Comparison of ENCODE assay signal across 8 cellular contexts in the genomic region with DNA sequence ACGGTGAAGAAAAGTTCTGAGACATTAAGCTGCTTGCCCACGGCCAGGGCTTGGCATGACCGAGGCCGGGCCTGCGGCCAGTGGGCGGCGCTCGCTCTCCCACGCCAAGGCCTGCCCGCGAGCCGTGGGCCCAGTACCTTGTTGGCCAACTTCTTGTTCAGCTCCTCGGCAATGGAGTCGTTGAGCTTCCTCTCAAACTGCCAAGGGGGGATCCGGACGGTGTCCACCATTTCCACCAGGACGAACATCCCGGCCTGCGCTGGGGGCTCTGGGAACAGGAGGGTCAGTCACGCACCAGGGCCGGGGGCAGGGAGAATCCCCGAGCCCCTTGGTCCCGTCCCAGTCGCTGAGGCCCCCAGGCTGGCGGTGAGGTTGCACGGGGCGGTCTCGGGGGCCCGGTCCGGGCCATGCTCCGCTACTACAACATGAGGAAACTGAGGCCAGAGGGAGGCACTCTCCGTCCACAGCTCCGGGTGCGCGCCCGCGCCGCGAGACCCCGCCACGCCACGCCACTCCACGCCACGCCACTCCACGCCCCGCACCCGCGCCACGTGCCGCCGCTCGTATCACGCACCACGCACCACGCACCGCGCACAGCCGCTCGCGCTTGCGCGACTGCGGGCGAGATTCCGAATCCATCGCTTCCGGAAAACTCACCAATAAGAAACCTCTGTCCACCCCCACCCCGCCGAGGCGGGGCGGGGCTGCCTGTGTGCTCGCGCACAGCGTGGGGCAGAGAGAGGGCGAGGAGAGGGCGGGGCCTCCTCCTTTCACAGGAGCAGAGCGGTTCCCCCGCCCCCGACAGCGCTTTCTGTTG. TPM values are rescaled to one million over a fixed set of nuclear protein-coding genes. Genes with fewer than 3 reads are reported as not detected.
A peak's percentile ranks its signal among the peaks of the same experiment; 100 is the strongest.
DNase-seq lines count a peak whose midpoint lies in the region; FAIRE-seq and TF ChIP-seq lines count a peak whose summit lies in the region.

Gene POLR3H (minus strand): TSS at position 617 of the 817 bp plus-strand sequence. CDS start 369 bp downstream, at position 248.

- TF ChIP-seq EP300 in neural cell (conservative IDR thresholded peaks at IDR 0.05; ENCODE audit: poor library complexity, severe bottlenecking): peak; percentile 66
- TF ChIP-seq EP300 in stomach (IDR thresholded peaks at IDR 0.05): no peak

- no peaks in the 10 kb centered on the region for H3K23me2 ChIP-seq in H9 (ENCODE audit: insufficient read length, low read depth, low read length, poor library complexity, severe bottlenecking)

- TF ChIP-seq POLR2A in stomach (IDR thresholded peaks at IDR 0.05): no peak

- H4K8ac ChIP-seq in H9 (replicated peaks; ENCODE audit: insufficient read length, low read depth, low read length): no peak within 1 kb of the TSS

- H3K36me3 Mint-ChIP-seq in H9 (ENCODE audit: insufficient read depth in 1 of 3, low read depth in 3 of 3): peaks cover 9 to 19% (median 14%) of the 10 kb centered on the region in 3 experiments; a peak in 6 of 7 replicates

- H3F3A ChIP-seq in neural cell (ENCODE audit: insufficient read depth, low read length, poor library complexity, severe bottlenecking): no peaks in the 10 kb centered on the region

- WGBS in H9 (ENCODE audit: extremely low coverage, insufficient read length, low lambda C conversion rate): no CpG with 5 or more reads among the region's 80 CpGs
- 0 to 1% (median 0%) methylated on average over 14 to 80 of the region's 80 CpGs for WGBS in stomach, 5 donors

- peak; percentile 57 for TF ChIP-seq RAD21 in neural cell (conservative IDR thresholded peaks at IDR 0.05)

- peak within 1 kb of the TSS; percentile 90 for H3K4me3 ChIP-seq in MG63
- peak within 1 kb of the TSS; percentile 99 for H3K4me3 ChIP-seq in neural cell (ENCODE audit: low read length)
- peak within 1 kb of the TSS; percentile 72 to 97 (median 83) for H3K4me3 ChIP-seq in stomach

- H4K20me1 ChIP-seq in H9 (ENCODE audit: control insufficient read depth, insufficient read depth, insufficient read length) (no peaks in the 10 kb centered on the region), neural cell (ENCODE audit: insufficient read depth) (no peaks in the 10 kb centered on the region)

- H3K4me2 ChIP-seq in H9 (ENCODE audit: insufficient read depth, insufficient read length, low read length) (peak within 1 kb of the TSS; percentile 53), neural cell (ENCODE audit: low read length) (peak within 1 kb of the TSS; percentile 94)

- no peak within 1 kb of the TSS for H3K23ac ChIP-seq in H9 (ENCODE audit: insufficient read length, low read depth, low read length)

- H2BK12ac ChIP-seq in H9 (ENCODE audit: insufficient read length, low read depth, low read length): no peak within 1 kb of the TSS

- H2AFZ ChIP-seq in H9 (ENCODE audit: low read length) (no peak within 1 kb of the TSS), neural cell (ENCODE audit: low read depth, low read length) (peak within 1 kb of the TSS; percentile 40)

- no peak within 1 kb of the TSS for H4K5ac ChIP-seq in H9 (ENCODE audit: insufficient read length, low read depth, low read length)

- H3K14ac ChIP-seq in H9 (ENCODE audit: insufficient read depth, low read length): peak within 1 kb of the TSS; percentile 38; the same call in 1 of the 2 replicates

- no peak within 1 kb of the TSS for H2BK20ac ChIP-seq in H9 (ENCODE audit: low read depth, low read length, poor library complexity, severe bottlenecking)

- no peak within 1 kb of the TSS for H2AK5ac ChIP-seq in H9 (ENCODE audit: insufficient read length, low read length)

- H3K4ac ChIP-seq in H9 (ENCODE audit: low read depth, low read length): no peak within 1 kb of the TSS

- H3K27ac ChIP-seq in H9 (ENCODE audit: insufficient read length, low read depth, low read length): no peak within 1 kb of the TSS
- peak within 1 kb of the TSS; percentile 76 for H3K27ac ChIP-seq in neural cell (ENCODE audit: low read length)
- peak within 1 kb of the TSS; percentile 77 to 92 (median 90) for H3K27ac ChIP-seq in stomach

- H3K18ac ChIP-seq in H9 (ENCODE audit: insufficient read length, low read depth, low read length): peak within 1 kb of the TSS; percentile 30

- H3K4me1 ChIP-seq in H9 (ENCODE audit: insufficient read depth, low read length) (no peaks in the 10 kb centered on the region), stomach (peaks cover 11 to 51% (median 39%) of the 10 kb centered on the region in 4 donors)

- peak within 1 kb of the TSS in 2 of 3 experiments; percentile 19 to 96; a peak in 2 of 7 replicates for H3K27ac Mint-ChIP-seq in H9

- no peaks in the 10 kb centered on the region for H3K9me3 Mint-ChIP-seq in H9

- H3K27me3 ChIP-seq in H9 (ENCODE audit: insufficient read depth, low read length): no peaks in the 10 kb centered on the region
- H3K27me3 ChIP-seq in MG63: no peaks in the 10 kb centered on the region
- H3K27me3 ChIP-seq in neural cell (ENCODE audit: insufficient read depth, low read depth, low read length): no peaks in the 10 kb centered on the region
- no peaks in the 10 kb centered on the region for H3K27me3 ChIP-seq in stomach

- peak within 1 kb of the TSS; percentile 94 to 97 for H3K4me3 Mint-ChIP-seq in H9

- H2BK120ac ChIP-seq in H9 (ENCODE audit: low read depth, low read length, poor library complexity, severe bottlenecking): no peak within 1 kb of the TSS

- H3K79me2 ChIP-seq in H9 (ENCODE audit: insufficient read depth, low read length): peaks cover 7% of the 10 kb centered on the region
- H3K79me2 ChIP-seq in neural cell (replicated peaks; ENCODE audit: insufficient read depth, low read length): peaks cover 25% of the 10 kb centered on the region

- FAIRE-seq in G401.6 (lab: Jason Lieb, UNC): peak; percentile 98

- no peak within 1 kb of the TSS for H3T11ph ChIP-seq in H9 (ENCODE audit: low read length)

- H3K9me3 ChIP-seq in H9 (ENCODE audit: control insufficient read depth, low read depth, low read length): no peaks in the 10 kb centered on the region
- H3K9me3 ChIP-seq in MG63: no peaks in the 10 kb centered on the region
- H3K9me3 ChIP-seq in neural cell (ENCODE audit: low read length): no peaks in the 10 kb centered on the region
- H3K9me3 ChIP-seq in stomach: no peaks in the 10 kb centered on the region

- H3K9ac ChIP-seq in H9 (ENCODE audit: extremely low read depth, insufficient read length, low read length): peak within 1 kb of the TSS; percentile 27
- H3K9ac ChIP-seq in neural cell (ENCODE audit: low read length): peak within 1 kb of the TSS; percentile 79

- DNase-seq in H9 (peak; percentile 98), MG63 (peak; percentile 98), SHP77 treated with DMSO at 0.1 percent for 48 hours (lab: John Stamatoyannopoulos, UW) (peak; percentile 95), fibroblast of the conjunctiva (ENCODE audit: low read depth) (peak; percentile 94), stomach (peak; percentile 99)
- peak; percentile 99 for DNase-seq in activated effector memory CD4-positive, alpha-beta T cell treated with anti-CD3 and anti-CD28 coated beads, Interleukin-2, amount 50 U/mL, for 16 hours

- no peaks in the 10 kb centered on the region for H3K79me1 ChIP-seq in H9 (ENCODE audit: insufficient read depth, low read depth, low read length, poor library complexity, severe bottlenecking)

- peaks cover 4% of the 10 kb centered on the region; the same call in 1 of the 2 replicates for H3K27me3 Mint-ChIP-seq in H9 (ENCODE audit: low read depth)

- no peak within 1 kb of the TSS for H4K91ac ChIP-seq in H9 (ENCODE audit: insufficient read length, low read depth, low read length)

- TF ChIP-seq CTCF in H9 (conservative IDR thresholded peaks at IDR 0.05) (peak; percentile 53), neural cell (IDR thresholded peaks at IDR 0.05; ENCODE audit: poor library complexity, severe bottlenecking) (peak; percentile 61), stomach (IDR thresholded peaks at IDR 0.05) (peak in 5 of 7 experiments; percentile 33 to 65 (median 45))

- no peak within 1 kb of the TSS for H2BK5ac ChIP-seq in H9 (ENCODE audit: insufficient read length, low read length)

- H3K4me1 Mint-ChIP-seq in H9: peaks cover 17 to 27% of the 10 kb centered on the region in 2 experiments

- H2BK15ac ChIP-seq in H9 (ENCODE audit: low read depth, low read length): no peak within 1 kb of the TSS

- H3K9me2 ChIP-seq in neural cell (ENCODE audit: insufficient read depth, low read length): no peaks in the 10 kb centered on the region

- no peak within 1 kb of the TSS for H3K56ac ChIP-seq in H9 (ENCODE audit: insufficient read length, low read depth, low read length)

- peaks cover 29% of the 10 kb centered on the region for H3K36me3 ChIP-seq in MG63
- no peaks in the 10 kb centered on the region for H3K36me3 ChIP-seq in neural cell (ENCODE audit: insufficient read depth, low read length)
- peaks cover 7 to 22% (median 15%) of the 10 kb centered on the region in 4 donors for H3K36me3 ChIP-seq in stomach

- intact Hi-C loops in stomach (cut with DNase I; ENCODE audit: low total_unique reads): loop anchor here (10.0 kb wide), 1 partner anchor 51 kb away; no protein-coding TSS in a partner anchor

TF ChIP-seq in neural cell, 6 proteins besides CTCF, POLR2A, EP300 and RAD21 (continues in another document):
- TF ChIP-seq TAF1 (IDR thresholded peaks at IDR 0.05; ENCODE audit: low read depth) (peak; percentile 32), EZH2 (IDR thresholded peaks at IDR 0.05; ENCODE audit: borderline replicate concordance, insufficient read depth, low read length, poor library complexity, severe bottlenecking) (no peak), MXI1 (conservative IDR thresholded peaks at IDR 0.05; ENCODE audit: poor library complexity, severe bottlenecking) (peak; percentile 99), POLR2AphosphoS5 (IDR thresholded peaks at IDR 0.05) (peak; percentile 57)

RNA-seq across cellular contexts. Expression of gene POLR3H, which starts in this region (rescaled TPM):
- total RNA-seq in H9 (2021): 63.6 and 68.2 TPM in 2 replicates
- 47.2 and 53.1 TPM in 2 replicates for total RNA-seq in MG63 (2014; rRNA removed; shearing (Covaris generic); ENCODE audit: low replicate concordance)
- polyA plus RNA-seq in neural cell: 28.0 and 35.8 TPM in 2 replicates
- 25.8 and 27.0 TPM in 2 replicates for polyA minus RNA-seq in neural cell
- total RNA-seq in stomach: 10 to 100 TPM in 2 of 5 donors, 1 to 10 TPM in 3; 2.6 to 13.4 (median 7.1) TPM
- polyA plus RNA-seq in stomach: 10 to 100 TPM; 16.6 to 21.7 (median 16.7) TPM
